In genomic region chr17:56389356-56389755, GRCh38 we compare ENCODE assay signal across 1 cellular context.
TF ChIP-seq lines count a peak whose summit lies in the region.

No MANE protein-coding gene starts in this region.

TF ChIP-seq in HepG2, 621 proteins besides CTCF, POLR2A, EP300 and RAD21 (continued from another document):
- TF ChIP-seq ZBTB10 (CRISPR knock-in tag; IDR thresholded peaks at IDR 0.05; ENCODE audit: borderline replicate concordance) (no peak), ZFP36 (IDR thresholded peaks at IDR 0.05; ENCODE audit: borderline replicate concordance, low read depth, low read length, partially characterized antibody) (no peak), YEATS2 (CRISPR knock-in tag; IDR thresholded peaks at IDR 0.05; ENCODE audit: borderline replicate concordance) (no peak), ATF6 (CRISPR knock-in tag; conservative IDR thresholded peaks at IDR 0.05) (no peak), ZNF770 (CRISPR knock-in tag; IDR thresholded peaks at IDR 0.05) (no peak), PHF21A (CRISPR knock-in tag; IDR thresholded peaks at IDR 0.05) (no peak), SMARCE1 (IDR thresholded peaks at IDR 0.05; ENCODE audit: borderline replicate concordance) (no peak), GMEB2 (CRISPR knock-in tag; IDR thresholded peaks at IDR 0.05; ENCODE audit: low read depth) (no peak)
